ENCODE assay signal across 34 cellular contexts in genomic region chr20:45304464-45304999, GRCh38. TPM values are rescaled to one million over a fixed set of nuclear protein-coding genes. Genes with fewer than 3 reads are reported as not detected.
"Had no signal": no experiment of that assay in that cellular context is flagged by ENCODE, and none has a peak within 500 bp of the region (broad histone marks: within the 10 kb centered on the region; RNA-seq: fewer than 3 reads in every experiment).

No MANE protein-coding gene starts in this region.

- FAIRE-seq: TTC549 had no signal

- H3K27me3 ChIP-seq: body of pancreas, MG63 had no signal

- H3K4me1 Mint-ChIP-seq: activated naive CD4-positive, alpha-beta T cell treated with anti-CD3 and anti-CD28 coated beads, Interleukin-2, amount 50 U/mL, for 24 hours had no signal

- H3K27ac Mint-ChIP-seq: activated CD4-positive, alpha-beta T cell treated with anti-CD3 and anti-CD28 coated beads for 36 hours; activated CD4-positive, alpha-beta T cell treated with anti-CD3 and anti-CD28 coated beads, Interleukin-2, amount 10 ng/mL, durations not matched to agents 7 days and 5 days; activated CD8-positive, alpha-beta T cell treated with anti-CD3 and anti-CD28 coated beads, Interleukin-2, amount 10 ng/mL, durations not matched to agents 7 days and 5 days; activated naive CD4-positive, alpha-beta T cell treated with anti-CD3 and anti-CD28 coated beads, Interleukin-2, amount 50 U/mL, for 24 hours; activated naive CD8-positive, alpha-beta T cell treated with anti-CD3 and anti-CD28 coated beads, Interleukin-2, amount 10 ng/mL, durations not matched to agents 7 days and 5 days; activated T-cell treated with anti-CD3 and anti-CD28 coated beads, Interleukin-2, amount 50 U/mL, for 24 hours; activated T-helper 2 cell treated with anti-CD3 and anti-CD28 coated beads, Interferon-gamma antibody, Interleukin-2, Interleukin-4, amounts not matched to agents 10 μg/mL and 5 μg/mL and 100 μg/mL, durations not matched to agents 14 hours and 24 hours and 36 hours; WTC11 had no signal

- H3K4me3 ChIP-seq: ascending aorta, body of pancreas, breast epithelium, MG63, SJCRH30, SK-N-MC had no signal

- H3K27ac ChIP-seq: ascending aorta, breast epithelium, SJCRH30, SK-N-MC had no signal

- H3K36me3 ChIP-seq: ascending aorta, breast epithelium, MG63, SJCRH30 had no signal

- H3K4me1 ChIP-seq: SJCRH30 had no signal

- ATAC-seq: activated CD4-positive, alpha-beta T cell treated with anti-CD3 and anti-CD28 coated beads for 36 hours; activated CD4-positive, CD25-positive, alpha-beta regulatory T cell treated with anti-CD3 and anti-CD28 coated beads, Interleukin-2, amount 50 U/mL, for 24 hours; activated CD8-positive, alpha-beta T cell treated with anti-CD3 and anti-CD28 coated beads, Interleukin-2, amount 10 ng/mL, durations not matched to agents 7 days and 5 days; Panc1; WTC11 had no signal

- H3K4me3 Mint-ChIP-seq: activated CD4-positive, alpha-beta T cell treated with anti-CD3 and anti-CD28 coated beads for 36 hours; activated CD4-positive, alpha-beta T cell treated with anti-CD3 and anti-CD28 coated beads, Interleukin-2, amount 10 ng/mL, durations not matched to agents 7 days and 5 days; activated CD8-positive, alpha-beta T cell treated with anti-CD3 and anti-CD28 coated beads, Interleukin-2, amount 10 ng/mL, durations not matched to agents 7 days and 5 days; activated naive CD4-positive, alpha-beta T cell treated with anti-CD3 and anti-CD28 coated beads, Interleukin-2, amount 50 U/mL, for 24 hours; activated naive CD8-positive, alpha-beta T cell treated with anti-CD3 and anti-CD28 coated beads, Interleukin-2, amount 10 ng/mL, durations not matched to agents 7 days and 5 days; activated T-cell treated with anti-CD3 and anti-CD28 coated beads, Interleukin-2, amount 50 U/mL, for 24 hours had no signal

- DNase-seq: activated CD4-positive, alpha-beta T cell treated with anti-CD3 and anti-CD28 coated beads for 36 hours; activated CD4-positive, alpha-beta T cell treated with anti-CD3 and anti-CD28 coated beads, Interleukin-2, amount 10 ng/mL, durations not matched to agents 7 days and 5 days; activated CD4-positive, alpha-beta T cell treated with anti-CD3 and anti-CD28 coated beads, Interleukin-2, amount 50 U/mL, for 48 hours; activated CD8-positive, alpha-beta T cell treated with anti-CD3 and anti-CD28 coated beads, Interleukin-2, amount 10 ng/mL, durations not matched to agents 7 days and 5 days; activated gamma-delta T cell; activated naive CD4-positive, alpha-beta T cell treated with Interleukin-2 at 50 U/mL for 16 hours; activated naive CD8-positive, alpha-beta T cell treated with anti-CD3 and anti-CD28 coated beads, Interleukin-2, amount 10 ng/mL, durations not matched to agents 7 days and 5 days; activated T-cell treated with anti-CD3 and anti-CD28 coated beads, Interleukin-2, amount 50 U/mL, for 24 hours; MG63; NCI-H1048; NCI-H1105 treated with DMSO at 0.1 percent for 48 hours; NCI-H1436; NCI-H1694; NCI-H1930; NCI-H345; NCI-H524 treated with DMSO at 0.1 percent for 48 hours; SHP77; SJCRH30; T1000 had no signal

- H3K9me3 Mint-ChIP-seq: activated CD4-positive, alpha-beta T cell treated with anti-CD3 and anti-CD28 coated beads, Interleukin-2, amount 10 ng/mL, durations not matched to agents 7 days and 5 days; activated naive CD4-positive, alpha-beta T cell treated with anti-CD3 and anti-CD28 coated beads, Interleukin-2, amount 50 U/mL, for 24 hours; activated naive CD8-positive, alpha-beta T cell treated with anti-CD3 and anti-CD28 coated beads, Interleukin-2, amount 10 ng/mL, durations not matched to agents 7 days and 5 days; activated T-cell treated with anti-CD3 and anti-CD28 coated beads, Interleukin-2, amount 50 U/mL, for 24 hours; activated T-helper 2 cell treated with anti-CD3 and anti-CD28 coated beads, Interferon-gamma antibody, Interleukin-2, Interleukin-4, amounts not matched to agents 10 μg/mL and 5 μg/mL and 100 μg/mL, durations not matched to agents 14 hours and 24 hours and 36 hours; WTC11 had no signal

- H3K9me3 ChIP-seq: ascending aorta, body of pancreas, breast epithelium, MG63, SJCRH30 had no signal

RNA-seq across cellular contexts. Expression of gene RBPJL, which starts 2.1 kb away (rescaled TPM):
- total RNA-seq: activated CD4-positive, alpha-beta T cell treated with anti-CD3 and anti-CD28 coated beads for 36 hours; activated CD4-positive, alpha-beta T cell treated with anti-CD3 and anti-CD28 coated beads, Interleukin-2, amount 10 ng/mL, durations not matched to agents 7 days and 5 days; activated CD8-positive, alpha-beta T cell treated with anti-CD3 and anti-CD28 coated beads, Interleukin-2, amount 10 ng/mL, durations not matched to agents 7 days and 5 days; activated naive CD8-positive, alpha-beta T cell treated with anti-CD3 and anti-CD28 coated beads, Interleukin-2, amount 10 ng/mL, durations not matched to agents 7 days and 5 days; activated T-helper 2 cell treated with anti-CD3 and anti-CD28 coated beads, Interferon-gamma antibody, Interleukin-2, Interleukin-4, amounts not matched to agents 10 μg/mL and 5 μg/mL and 100 μg/mL, durations not matched to agents 14 hours and 24 hours and 36 hours; ascending aorta; breast epithelium; cardiac septum; NCI-H460; RPMI7951; SJCRH30; T-helper 1 cell treated with Interleukin-12 subunit alpha and Interleukin-12 subunit beta and Interleukin-4 antibody, amounts not matched to agents 30 ng/mL and 1 ng/mL, for 36 hours; T-helper 2 cell treated with Interferon-gamma antibody and Interleukin-4, amounts not matched to agents 100 ng/mL and 5 ng/mL, for 36 hours had no signal

RNA-seq across cellular contexts. Expression of gene MATN4, which starts 3.6 kb away (rescaled TPM):
- total RNA-seq: cardiac septum, NCI-H460, RPMI7951 had no signal

RNA-seq across cellular contexts. Expression of gene SLPI, which starts 50.2 kb away (rescaled TPM):
- total RNA-seq: activated CD4-positive, alpha-beta T cell treated with anti-CD3 and anti-CD28 coated beads for 36 hours; activated CD8-positive, alpha-beta T cell treated with anti-CD3 and anti-CD28 coated beads, Interleukin-2, amount 10 ng/mL, durations not matched to agents 7 days and 5 days; activated naive CD8-positive, alpha-beta T cell treated with anti-CD3 and anti-CD28 coated beads, Interleukin-2, amount 10 ng/mL, durations not matched to agents 7 days and 5 days; activated T-helper 2 cell treated with anti-CD3 and anti-CD28 coated beads, Interferon-gamma antibody, Interleukin-2, Interleukin-4, amounts not matched to agents 10 μg/mL and 5 μg/mL and 100 μg/mL, durations not matched to agents 14 hours and 24 hours and 36 hours; RPMI7951; SJCRH30; T-helper 2 cell treated with Interferon-gamma antibody and Interleukin-4, amounts not matched to agents 100 ng/mL and 5 ng/mL, for 36 hours had no signal
